In the genomic region with DNA sequence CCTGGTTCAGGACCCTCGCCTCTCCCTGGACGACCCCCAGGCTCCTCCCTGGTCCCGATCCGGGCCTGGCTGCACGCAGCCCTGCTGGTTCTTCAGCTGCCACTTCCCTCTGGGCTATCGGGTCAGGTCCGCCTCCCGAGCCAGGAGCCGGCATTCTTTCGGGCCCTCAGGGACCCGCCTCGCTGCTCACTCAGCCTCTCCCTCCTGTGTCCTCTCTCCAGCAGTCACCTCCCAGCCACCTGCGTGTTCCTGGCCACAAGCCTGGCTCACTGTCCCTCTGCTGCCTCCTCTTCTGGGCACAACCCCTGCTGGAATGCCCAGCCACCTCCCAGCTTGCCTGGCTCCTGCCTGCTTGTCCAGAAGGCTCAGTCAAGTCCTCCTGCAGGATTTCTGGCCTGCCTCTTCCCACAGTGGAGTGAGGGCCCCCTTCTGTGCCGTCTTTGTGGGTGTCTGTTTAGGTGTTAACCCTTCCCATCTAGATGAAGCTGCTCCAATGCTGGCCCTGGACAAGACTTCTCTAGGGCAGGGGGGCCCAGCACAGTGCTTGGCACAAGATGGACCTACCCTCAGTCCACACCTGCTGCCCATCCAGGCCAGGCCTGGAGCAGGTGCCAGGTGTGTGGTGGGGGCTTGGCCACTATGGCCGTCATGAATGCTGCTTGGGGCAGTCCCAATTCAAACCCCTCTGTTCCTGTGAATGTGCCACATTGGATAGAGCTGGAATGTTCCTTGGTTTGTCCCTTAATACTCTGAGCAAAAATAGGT, we compare ENCODE assay signal across 10 cellular contexts. TPM values are rescaled to one million over a fixed set of nuclear protein-coding genes. Genes with fewer than 3 reads are reported as not detected.
DNase-seq lines count a peak whose midpoint lies in the region; ATAC-seq and TF ChIP-seq lines count a peak whose summit lies in the region.
"Had no signal": no experiment of that assay in that cellular context is flagged by ENCODE, and none has a peak within 500 bp of the region (broad histone marks: within the 10 kb centered on the region; RNA-seq: fewer than 3 reads in every experiment).

No MANE protein-coding gene starts in this region.

- H3K27me3 Mint-ChIP-seq in H9 (ENCODE audit: low read depth), result peaks cover 9% of the 10 kb centered on the region

- H2BK120ac ChIP-seq in H9 (ENCODE audit: low read depth, low read length, poor library complexity, severe bottlenecking), result no peak overlapping the region

- H3K36me3 ChIP-seq in ascending aorta, result no peaks in the 10 kb centered on the region
- H3K36me3 ChIP-seq in WERI-Rb-1, result no peaks in the 10 kb centered on the region
- H3K36me3 ChIP-seq: MG63 had no signal

- no peaks in the 10 kb centered on the region for H3K9me3 ChIP-seq in H9 (ENCODE audit: control insufficient read depth, low read depth, low read length)
- H3K9me3 ChIP-seq in ascending aorta, result no peaks in the 10 kb centered on the region
- no peaks in the 10 kb centered on the region for H3K9me3 ChIP-seq in WERI-Rb-1 (ENCODE audit: severe bottlenecking)
- H3K9me3 ChIP-seq: MG63 had no signal

- H3K27ac Mint-ChIP-seq in H9, result peak overlapping the region in 2 of 3 experiments; percentile 36 to 61; a peak in 2 of 7 replicates
- H3K27ac Mint-ChIP-seq in stimulated activated effector memory CD8-positive, alpha-beta T cell treated with anti-CD3 and anti-CD28 coated beads, Interleukin-12 subunit alpha, Interleukin-12 subunit beta, amount 100 ng/mL, for 72 hours, result no peak overlapping the region
- H3K27ac Mint-ChIP-seq: endodermal cell had no signal

- no CpG with 5 or more reads among the region's 15 CpGs for WGBS in H9 (ENCODE audit: extremely low coverage, insufficient read length, low lambda C conversion rate)

- no peak overlapping the region for H3K23ac ChIP-seq in H9 (ENCODE audit: insufficient read length, low read depth, low read length)

- H3K36me3 Mint-ChIP-seq in H9 (ENCODE audit: insufficient read depth in 1 of 3, low read depth in 3 of 3), result no peaks in the 10 kb centered on the region; a peak in 1 of 7 replicates
- H3K36me3 Mint-ChIP-seq in stimulated activated effector memory CD8-positive, alpha-beta T cell treated with anti-CD3 and anti-CD28 coated beads, Interleukin-12 subunit alpha, Interleukin-12 subunit beta, amount 100 ng/mL, for 72 hours, result no peaks in the 10 kb centered on the region

- H4K91ac ChIP-seq in H9 (ENCODE audit: insufficient read length, low read depth, low read length), result no peak overlapping the region

- no peaks in the 10 kb centered on the region for H3K79me2 ChIP-seq in H9 (ENCODE audit: insufficient read depth, low read length)

- H4K5ac ChIP-seq in H9 (ENCODE audit: insufficient read length, low read depth, low read length), result no peak overlapping the region

- DNase-seq in H9, result no peak
- DNase-seq in ascending aorta (ENCODE audit: low spot score in 2 of 2), result peak in 1 of 2 donors; percentile 79
- DNase-seq in left kidney (ENCODE audit: low read depth, low spot score), result peak; percentile 19
- no peak for DNase-seq in stimulated activated effector memory CD8-positive, alpha-beta T cell treated with anti-CD3 and anti-CD28 coated beads, Interleukin-12 subunit alpha, Interleukin-12 subunit beta, amount 100 ng/mL, for 72 hours (ENCODE audit: low spot score in 2 of 2)
- DNase-seq in stimulated activated naive CD8-positive, alpha-beta T cell treated with anti-CD3 and anti-CD28 coated beads, Interleukin-15, Interleukin-2, amounts not matched to agents 100 U/mL and 50 U/mL, for 24 hours, result no peak
- no peak for DNase-seq in activated CD4-positive, CD25-positive, alpha-beta regulatory T cell treated with anti-CD3 and anti-CD28 coated beads, Interleukin-2, amount 50 U/mL, for 72 hours
- DNase-seq in WERI-Rb-1, result no peak
- DNase-seq: endodermal cell, MG63 had no signal

- ATAC-seq in stimulated activated effector memory CD8-positive, alpha-beta T cell treated with anti-CD3 and anti-CD28 coated beads, Interleukin-12 subunit alpha, Interleukin-12 subunit beta, amount 100 ng/mL, for 72 hours, result no peak
- no peak for ATAC-seq in stimulated activated naive CD8-positive, alpha-beta T cell treated with anti-CD3 and anti-CD28 coated beads, Interleukin-15, Interleukin-2, amounts not matched to agents 100 U/mL and 50 U/mL, for 24 hours
- no peak for ATAC-seq in GM19023 (IDR thresholded peaks at IDR 0.05; ENCODE audit: unreplicated experiment)

- no peak overlapping the region for H2BK5ac ChIP-seq in H9 (ENCODE audit: insufficient read length, low read length)

- peak overlapping the region in 1 of 2 experiments; percentile 70; a peak in 2 of 5 replicates for H3K4me3 Mint-ChIP-seq in H9
- H3K4me3 Mint-ChIP-seq in stimulated activated effector memory CD8-positive, alpha-beta T cell treated with anti-CD3 and anti-CD28 coated beads, Interleukin-12 subunit alpha, Interleukin-12 subunit beta, amount 100 ng/mL, for 72 hours, result peak overlapping the region; percentile 30

- H3K27ac ChIP-seq in H9 (ENCODE audit: insufficient read length, low read depth, low read length) (no peak overlapping the region), ascending aorta (peak overlapping the region; percentile 87), WERI-Rb-1 (no peak overlapping the region)

- H2BK12ac ChIP-seq in H9 (ENCODE audit: insufficient read length, low read depth, low read length), result no peak overlapping the region

- H3K56ac ChIP-seq in H9 (ENCODE audit: insufficient read length, low read depth, low read length), result no peak overlapping the region

- no peak overlapping the region for H3K18ac ChIP-seq in H9 (ENCODE audit: insufficient read length, low read depth, low read length)

- H2AK5ac ChIP-seq in H9 (ENCODE audit: insufficient read length, low read length), result no peak overlapping the region

- no peaks in the 10 kb centered on the region for H3K23me2 ChIP-seq in H9 (ENCODE audit: insufficient read length, low read depth, low read length, poor library complexity, severe bottlenecking)

- H3K14ac ChIP-seq in H9 (ENCODE audit: insufficient read depth, low read length), result no peak overlapping the region

- intact Hi-C loops in ascending aorta (cut with DNase I), result loop anchor here (2.0 to 10.0 kb wide), 4 partner anchors 303 to 1277 kb away; a partner anchor contains a TSS

- H4K8ac ChIP-seq in H9 (replicated peaks; ENCODE audit: insufficient read length, low read depth, low read length), result no peak overlapping the region

- H3K4ac ChIP-seq in H9 (ENCODE audit: low read depth, low read length), result no peak overlapping the region

- no peaks in the 10 kb centered on the region for H3K9me3 Mint-ChIP-seq in H9
- H3K9me3 Mint-ChIP-seq in stimulated activated effector memory CD8-positive, alpha-beta T cell treated with anti-CD3 and anti-CD28 coated beads, Interleukin-12 subunit alpha, Interleukin-12 subunit beta, amount 100 ng/mL, for 72 hours, result no peaks in the 10 kb centered on the region
- H3K9me3 Mint-ChIP-seq: endodermal cell had no signal

- H3K79me1 ChIP-seq in H9 (ENCODE audit: insufficient read depth, low read depth, low read length, poor library complexity, severe bottlenecking), result no peaks in the 10 kb centered on the region

- H2BK20ac ChIP-seq in H9 (ENCODE audit: low read depth, low read length, poor library complexity, severe bottlenecking), result no peak overlapping the region

- H2BK15ac ChIP-seq in H9 (ENCODE audit: low read depth, low read length), result no peak overlapping the region

- TF ChIP-seq CTCF in H9 (conservative IDR thresholded peaks at IDR 0.05) (no peak), ascending aorta (IDR thresholded peaks at IDR 0.05) (no peak), WERI-Rb-1 (IDR thresholded peaks at IDR 0.05; ENCODE audit: low read depth, low read length) (no peak)

- no peaks in the 10 kb centered on the region for H3K27me3 ChIP-seq in H9 (ENCODE audit: insufficient read depth, low read length)
- no peaks in the 10 kb centered on the region for H3K27me3 ChIP-seq in ascending aorta
- H3K27me3 ChIP-seq in WERI-Rb-1 (ENCODE audit: insufficient read depth, low read depth, severe bottlenecking), result no peaks in the 10 kb centered on the region
- H3K27me3 ChIP-seq: MG63 had no signal

- H2AFZ ChIP-seq in H9 (ENCODE audit: low read length), result no peak overlapping the region

- no peak overlapping the region for H3K4me2 ChIP-seq in H9 (ENCODE audit: insufficient read depth, insufficient read length, low read length)

- H3K4me3 ChIP-seq in ascending aorta, result peak overlapping the region; percentile 82 to 95
- no peak overlapping the region for H3K4me3 ChIP-seq in WERI-Rb-1 (ENCODE audit: low read depth, low read length)
- H3K4me3 ChIP-seq: MG63 had no signal

- H4K20me1 ChIP-seq in H9 (ENCODE audit: control insufficient read depth, insufficient read depth, insufficient read length), result peaks cover 3% of the 10 kb centered on the region

- peaks cover 33 to 53% of the 10 kb centered on the region in 2 experiments for H3K4me1 Mint-ChIP-seq in H9
- H3K4me1 Mint-ChIP-seq in stimulated activated effector memory CD8-positive, alpha-beta T cell treated with anti-CD3 and anti-CD28 coated beads, Interleukin-12 subunit alpha, Interleukin-12 subunit beta, amount 100 ng/mL, for 72 hours, result peaks cover 24% of the 10 kb centered on the region

- no peak overlapping the region for H3T11ph ChIP-seq in H9 (ENCODE audit: low read length)

- H3K4me1 ChIP-seq in H9 (ENCODE audit: insufficient read depth, low read length) (no peaks in the 10 kb centered on the region; the same call in 1 of the 2 replicates), ascending aorta (peaks cover 25 to 56% of the 10 kb centered on the region in 2 donors)

- no peak overlapping the region for H3K9ac ChIP-seq in H9 (ENCODE audit: extremely low read depth, insufficient read length, low read length)

RNA-seq across cellular contexts. Expression of a gene that starts 2.2 kb away (rescaled TPM):
- total RNA-seq in H9 (2021), result 17.5 and 18.9 TPM in 2 replicates
- total RNA-seq in ascending aorta, result 166 TPM

Comparison
In these comparisons a context has a peak if more than half of its experiments do, and no peak if none do; other contexts are left out.
1. H3K27ac ChIP-seq: peak in ascending aorta (2 of 2); none in H9 (single experiment) and WERI-Rb-1 (single experiment).